9 cellular contexts compared by ENCODE assay signal in genomic region chr7:150383710-150384397, GRCh38. TPM values are rescaled to one million over a fixed set of nuclear protein-coding genes. Genes with fewer than 3 reads are reported as not detected.
DNase-seq lines count a peak whose midpoint lies in the region; ATAC-seq, FAIRE-seq and TF ChIP-seq lines count a peak whose summit lies in the region.
"Had no signal": no experiment of that assay in that cellular context is flagged by ENCODE, and none has a peak within 500 bp of the region (broad histone marks: within the 10 kb centered on the region; RNA-seq: fewer than 3 reads in every experiment).

No MANE protein-coding gene starts in this region.

- BruUV-seq in GM12878 (replicated peaks; lab: Mats Ljungman, UMichigan) = no TSS peak

- no peak for TF ChIP-seq RAD21 in GM12878 (IDR thresholded peaks at IDR 0.05; ENCODE audit: insufficient read depth, low read depth, low read length)

- peaks cover 71% of the 10 kb centered on the region for H3K4me1 Mint-ChIP-seq in mesothelial cell of epicardium

- CTCF ChIA-PET in GM12878 (lab: Yijun Ruan, JAX) = interaction anchor here (1.0 to 1.8 kb wide), 3 partner anchors 18 to 28 kb away, joined by 3 to 7 read pairs (median 7); a partner anchor contains a TSS

- WGBS in GM12878 (ENCODE audit: insufficient coverage, insufficient replicate concordance, low lambda C conversion rate, missing lambda C conversion rate) = 94% methylated on average over 22 of the region's 22 CpGs

- RAD21 ChIA-PET in GM12878 (lab: Charles Lee; ENCODE audit: unreplicated experiment) = interaction anchor here (1.4 kb wide), 1 partner anchor 22 kb away, joined by 3 read pairs; a partner anchor contains a TSS

- H3K79me2 ChIP-seq in GM12878 (ENCODE audit: control insufficient read depth, insufficient read depth, low read length) = peaks cover 53% of the 10 kb centered on the region

- H3K9ac ChIP-seq in GM12878 (ENCODE audit: control insufficient read depth, insufficient read depth, low read length) = peak overlapping the region; percentile 45; the same call in 1 of the 2 replicates

- DNase-seq in C1 segment of cervical spinal cord (lab: John Stamatoyannopoulos, UW) (peak in 13 of 14 donors; percentile 57 to 98 (median 88)), NCI-H146 (lab: John Stamatoyannopoulos, UW) (peak; percentile 99), GM12878 (ENCODE audit: low read depth, low spot score) (no peak), mesothelial cell of epicardium (ENCODE audit: low spot score in 2 of 2, unreplicated experiment in 2 of 2) (no peak), GDM1 (lab: John Stamatoyannopoulos, UW) (no peak), MG63 (no peak)
- DNase-seq: NCI-H1694 had no signal

- TF ChIP-seq CTCF in GM12878 (IDR thresholded peaks at IDR 0.05 in 2 of 3, conservative IDR thresholded peaks at IDR 0.05 in 1 of 3; ENCODE audit: control insufficient read depth in 2 of 3, extremely low read depth in 1 of 3, insufficient read depth in 1 of 3, low read depth in 3 of 3, low read length in 3 of 3) = no peak
- TF ChIP-seq CTCF in mesothelial cell of epicardium (IDR thresholded peaks at IDR 0.05; ENCODE audit: unreplicated experiment) = no peak

- H3K9me3 ChIP-seq in GM12878 (replicated peaks; ENCODE audit: control insufficient read depth, insufficient read depth, low read length) = no peaks in the 10 kb centered on the region
- no peaks in the 10 kb centered on the region for H3K9me3 ChIP-seq in MG63

- peaks cover 4% of the 10 kb centered on the region for H3K36me3 Mint-ChIP-seq in mesothelial cell of epicardium

- no peaks in the 10 kb centered on the region; the same call in 1 of the 2 replicates for H4K20me1 ChIP-seq in GM12878 (ENCODE audit: control insufficient read depth, insufficient read depth)

- in situ Hi-C loops in GM12878 (cut with MboI) = no loop called here

- H3K27me3 ChIP-seq in GM12878 (replicated peaks in 1 of 2; ENCODE audit: control insufficient read depth in 2 of 2, insufficient read depth in 2 of 2, low read length in 1 of 2) = no peaks in the 10 kb centered on the region
- H3K27me3 ChIP-seq in MG63 = no peaks in the 10 kb centered on the region

- TF ChIP-seq EP300 in GM12878 (IDR thresholded peaks at IDR 0.05; ENCODE audit: borderline replicate concordance in 1 of 2, control insufficient read depth in 1 of 2, low read depth in 2 of 2, low read length in 2 of 2) = no peak

- H3K4me3 ChIP-seq in GM12878 = no peak overlapping the region
- no peak overlapping the region for H3K4me3 ChIP-seq in MG63

- H3K27me3 Mint-ChIP-seq in mesothelial cell of epicardium (ENCODE audit: low read depth) = no peaks in the 10 kb centered on the region

- peaks cover 3 to 4% of the 10 kb centered on the region in 2 experiments; a peak in 3 of 4 replicates for H3K36me3 ChIP-seq in GM12878 (ENCODE audit: control insufficient read depth in 2 of 2, insufficient read depth in 2 of 2, low read length in 1 of 2)
- no peaks in the 10 kb centered on the region for H3K36me3 ChIP-seq in MG63

- H2AFZ ChIP-seq in GM12878 (ENCODE audit: control insufficient read depth, low read depth, low read length) = no peak overlapping the region

- no peak overlapping the region for H3K4me3 Mint-ChIP-seq in mesothelial cell of epicardium

- SMC1A ChIA-PET in GM12878 (lab: Charles Lee; ENCODE audit: uncharacterized antibody, unreplicated experiment) = interaction anchor here (2.6 to 4.7 kb wide), 2 partner anchors 18 to 23 kb away, joined by 12 to 37 read pairs; a partner anchor contains a TSS

- H3K4me2 ChIP-seq in GM12878 (ENCODE audit: control insufficient read depth, insufficient read depth) = peak overlapping the region; percentile 73

- POLR2A ChIA-PET in GM12878 (lab: Charles Lee) = interaction anchor here (1.0 to 2.1 kb wide), 5 partner anchors 13 to 284 kb away, joined by 3 to 10 read pairs (median 4); a partner anchor contains a TSS

- peaks cover 47% of the 10 kb centered on the region for H3K4me1 ChIP-seq in GM12878 (ENCODE audit: control insufficient read depth, insufficient read depth, low read length)

- intact Hi-C loops in GM12878 (cut with micrococcal nuclease; ENCODE audit: unreplicated experiment) = no loop called here

- no peak for TF ChIP-seq POLR2A in GM12878 (IDR thresholded peaks at IDR 0.05; ENCODE audit: low read depth, low read length)

- no peak for FAIRE-seq in GM12878 (lab: Jason Lieb, UNC)

- ATAC-seq in GM12878 = no peak
- no peak for ATAC-seq in GM21360 (IDR thresholded peaks at IDR 0.05; ENCODE audit: unreplicated experiment)
- ATAC-seq in HG02798 (IDR thresholded peaks at IDR 0.05; ENCODE audit: poor library complexity, unreplicated experiment) = no peak

- peak overlapping the region; percentile 95 for H3K27ac Mint-ChIP-seq in mesothelial cell of epicardium

- H3K9me3 Mint-ChIP-seq in mesothelial cell of epicardium = no peaks in the 10 kb centered on the region

- H3K27ac ChIP-seq in GM12878 (ENCODE audit: control insufficient read depth, insufficient read depth) = peak overlapping the region; percentile 66

RNA-seq across cellular contexts. Expression of gene ZNF775, which starts 4.7 kb away (rescaled TPM):
- total RNA-seq in GM12878 (2013; cell fraction: nucleolus; rRNA removed) = 7.9 and 10.6 TPM in 2 replicates
- total RNA-seq in GM12878 (2014; rRNA removed) (7.2 and 11.0 TPM in 2 replicates), GM12878 (2014; rRNA removed; fragmentation: Illumina TruSeq; extraction: Trizol) (2.3 and 2.8 TPM in 2 replicates), GM12878 (2021) (12.1 and 14.3 TPM in 2 replicates), mesothelial cell of epicardium (13.3 to 14.9 TPM (median 14.8 TPM) in 3 replicates)
- 1.1 TPM for polyA plus RNA-seq in GM12878 (2011; ENCODE audit: low read depth)
- polyA plus RNA-seq in GM12878 (2011; rRNA removed) (1.8 and 3.6 TPM in 2 replicates), GM12878 (2014; fragmentation: Illumina TruSeq; extraction: Trizol) (0.32 and 0.71 TPM in 2 replicates), GM12878 (2014; fragmentation: Nextera tagmentation; extraction: Ambion mirVana) (under 1 TPM; 0.05 to 0.46 TPM), GM12878 (2014; rRNA removed) (9.7 and 11.8 TPM in 2 replicates), GM12878 (2016; fragmentation: Nextera tagmentation; extraction: Ambion mirVana) (1 to 10 TPM in 1 of 2 experiments, under 1 TPM in 1; 0.62 to 1.4 TPM)
- polyA plus RNA-seq in GM12878 (2011; cell fraction: cytosol; rRNA removed) = 3.6 and 8.5 TPM in 2 replicates
- polyA plus RNA-seq in GM12878 (2011; cell fraction: nucleus; rRNA removed) = 9.0 and 11.2 TPM in 2 replicates
- polyA plus RNA-seq in GM12878 (2012) = 5.9 and 7.2 TPM in 2 replicates
- 1.1 and 3.0 TPM in 2 replicates for polyA minus RNA-seq in GM12878 (2011; rRNA and poly(A)+ RNA removed)
- 3.5 and 5.1 TPM in 2 replicates for polyA minus RNA-seq in GM12878 (2011; cell fraction: cytosol; rRNA and poly(A)+ RNA removed)
- polyA minus RNA-seq in GM12878 (2011; cell fraction: nucleus; rRNA and poly(A)+ RNA removed) = 2.3 and 4.7 TPM in 2 replicates
- 4.0 and 13.9 TPM in 2 replicates for total RNA-seq in MG63 (2014; rRNA removed; shearing (Covaris generic); ENCODE audit: low replicate concordance)

RNA-seq across cellular contexts. Expression of gene REPIN1, which starts 15.2 kb away (rescaled TPM):
- 152 and 192 TPM in 2 replicates for total RNA-seq in GM12878 (2013; cell fraction: nucleolus; rRNA removed)
- total RNA-seq in GM12878 (2014; rRNA removed) (111 and 122 TPM in 2 replicates), GM12878 (2014; rRNA removed; fragmentation: Illumina TruSeq; extraction: Trizol) (32.1 and 38.7 TPM in 2 replicates), GM12878 (2021) (161 and 172 TPM in 2 replicates), mesothelial cell of epicardium (147 to 149 TPM (median 148 TPM) in 3 replicates)
- polyA plus RNA-seq in GM12878 (2011; ENCODE audit: low read depth) = 43.7 TPM
- polyA plus RNA-seq in GM12878 (2011; rRNA removed) (56.3 and 88.0 TPM in 2 replicates), GM12878 (2014; fragmentation: Illumina TruSeq; extraction: Trizol) (22.3 and 47.3 TPM in 2 replicates), GM12878 (2014; fragmentation: Nextera tagmentation; extraction: Ambion mirVana) (10 to 100 TPM in 1 of 2 experiments, 1 to 10 TPM in 1; 5.1 to 12.6 TPM), GM12878 (2014; rRNA removed) (139 and 159 TPM in 2 replicates), GM12878 (2016; fragmentation: Nextera tagmentation; extraction: Ambion mirVana) (10 to 100 TPM; 66.4 to 87.4 TPM)
- polyA plus RNA-seq in GM12878 (2011; cell fraction: cytosol; rRNA removed) = 135 and 158 TPM in 2 replicates
- polyA plus RNA-seq in GM12878 (2011; cell fraction: nucleus; rRNA removed) = 309 and 343 TPM in 2 replicates
- polyA plus RNA-seq in GM12878 (2012) = 96.5 and 107 TPM in 2 replicates
- 40.9 and 86.3 TPM in 2 replicates for polyA minus RNA-seq in GM12878 (2011; rRNA and poly(A)+ RNA removed)
- polyA minus RNA-seq in GM12878 (2011; cell fraction: cytosol; rRNA and poly(A)+ RNA removed) = 35.8 and 41.2 TPM in 2 replicates
- 59.8 and 89.9 TPM in 2 replicates for polyA minus RNA-seq in GM12878 (2011; cell fraction: nucleus; rRNA and poly(A)+ RNA removed)
- total RNA-seq in MG63 (2014; rRNA removed; shearing (Covaris generic); ENCODE audit: low replicate concordance) = 43.6 and 64.7 TPM in 2 replicates

RNA-seq across cellular contexts. Expression of gene RARRES2, which starts 42.4 kb away (rescaled TPM):
- total RNA-seq in GM12878 (2013; cell fraction: nucleolus; rRNA removed) = not detected in 2 replicates
- total RNA-seq in GM12878 (2014; rRNA removed) = 0.23 and 0.33 TPM in 2 replicates
- not detected in 2 replicates for total RNA-seq in GM12878 (2014; rRNA removed; fragmentation: Illumina TruSeq; extraction: Trizol)
- 0.96 and 2.2 TPM in 2 replicates for total RNA-seq in GM12878 (2021)
- 1.8 TPM for polyA plus RNA-seq in GM12878 (2011; ENCODE audit: low read depth)
- polyA plus RNA-seq in GM12878 (2011; rRNA removed) = not detected in 2 replicates
- polyA plus RNA-seq in GM12878 (2011; cell fraction: cytosol; rRNA removed) = not detected in 2 replicates
- polyA plus RNA-seq in GM12878 (2011; cell fraction: nucleus; rRNA removed) = not detected in 2 replicates
- polyA plus RNA-seq in GM12878 (2012) = 1.9 and 2.2 TPM in 2 replicates
- polyA plus RNA-seq in GM12878 (2014; fragmentation: Illumina TruSeq; extraction: Trizol) = 0.29 TPM in 1 of 2 replicates, not detected in the other
- polyA plus RNA-seq in GM12878 (2014; fragmentation: Nextera tagmentation; extraction: Ambion mirVana) = under 1 TPM in 1 of 2 experiments, not detected in 1; 0.13 TPM
- polyA plus RNA-seq in GM12878 (2014; rRNA removed) = 0.18 and 0.41 TPM in 2 replicates
- polyA plus RNA-seq in GM12878 (2016; fragmentation: Nextera tagmentation; extraction: Ambion mirVana) = under 1 TPM; 0.40 to 1.00 TPM
- not detected in 2 replicates for polyA minus RNA-seq in GM12878 (2011; rRNA and poly(A)+ RNA removed)
- polyA minus RNA-seq in GM12878 (2011; cell fraction: cytosol; rRNA and poly(A)+ RNA removed) = not detected in 2 replicates
- not detected in 2 replicates for polyA minus RNA-seq in GM12878 (2011; cell fraction: nucleus; rRNA and poly(A)+ RNA removed)
- total RNA-seq in mesothelial cell of epicardium = 24.9 to 26.4 TPM (median 26.2 TPM) in 3 replicates
- not detected in 2 replicates for total RNA-seq in MG63 (2014; rRNA removed; shearing (Covaris generic); ENCODE audit: low replicate concordance)

Comparison
In these comparisons a context has a peak if more than half of its experiments do, and no peak if none do; other contexts are left out.
1. DNase-seq: peak in C1 segment of cervical spinal cord (13 of 14) and NCI-H146 (single experiment); none in GM12878 (single experiment), mesothelial cell of epicardium (0 of 2), GDM1 (single experiment) and MG63 (single experiment).